Comparison of ENCODE assay signal across 1 cellular context in genomic region chr20:20489054-20489453, GRCh38.
TF ChIP-seq lines count a peak whose summit lies in the region.

No MANE protein-coding gene starts in this region.

TF ChIP-seq in GM12878, 131 proteins besides CTCF, POLR2A, EP300 and RAD21 (continued from another document):
- TF ChIP-seq CEBPZ (IDR thresholded peaks at IDR 0.05; ENCODE audit: low read depth, low read length), result no peak
- TF ChIP-seq NR2C1 (IDR thresholded peaks at IDR 0.05), result no peak
- no peak for TF ChIP-seq HDGF (IDR thresholded peaks at IDR 0.05)
- TF ChIP-seq MEF2A (IDR thresholded peaks at IDR 0.05; ENCODE audit: insufficient read depth, low read depth, low read length), result no peak
- no peak for TF ChIP-seq STAT1 (conservative IDR thresholded peaks at IDR 0.05)
- no peak for TF ChIP-seq ESRRA (IDR thresholded peaks at IDR 0.05; ENCODE audit: low read length)
- no peak for TF ChIP-seq KDM1A (IDR thresholded peaks at IDR 0.05; ENCODE audit: borderline replicate concordance)
- no peak for TF ChIP-seq STAT3 (IDR thresholded peaks at IDR 0.05; ENCODE audit: low read depth, low read length)
- no peak for TF ChIP-seq KAT2A (conservative IDR thresholded peaks at IDR 0.05; ENCODE audit: control insufficient read depth, low read depth, low read length)
- no peak for TF ChIP-seq SMAD1 (IDR thresholded peaks at IDR 0.05; ENCODE audit: low read depth, partially characterized antibody)
- no peak for TF ChIP-seq RBBP5 (conservative IDR thresholded peaks at IDR 0.05)
- TF ChIP-seq ZNF622 (IDR thresholded peaks at IDR 0.05), result no peak
- TF ChIP-seq RUNX3 (IDR thresholded peaks at IDR 0.05; ENCODE audit: low read length), result peak; percentile 12; the same call in 1 of the 2 replicates
- TF ChIP-seq ASH2L (IDR thresholded peaks at IDR 0.05; ENCODE audit: borderline replicate concordance, low read depth), result no peak
- TF ChIP-seq FOXM1 (IDR thresholded peaks at IDR 0.05; ENCODE audit: low read depth, low read length), result peak; percentile 71; the same call in 1 of the 2 replicates
- TF ChIP-seq, protein P1, sequence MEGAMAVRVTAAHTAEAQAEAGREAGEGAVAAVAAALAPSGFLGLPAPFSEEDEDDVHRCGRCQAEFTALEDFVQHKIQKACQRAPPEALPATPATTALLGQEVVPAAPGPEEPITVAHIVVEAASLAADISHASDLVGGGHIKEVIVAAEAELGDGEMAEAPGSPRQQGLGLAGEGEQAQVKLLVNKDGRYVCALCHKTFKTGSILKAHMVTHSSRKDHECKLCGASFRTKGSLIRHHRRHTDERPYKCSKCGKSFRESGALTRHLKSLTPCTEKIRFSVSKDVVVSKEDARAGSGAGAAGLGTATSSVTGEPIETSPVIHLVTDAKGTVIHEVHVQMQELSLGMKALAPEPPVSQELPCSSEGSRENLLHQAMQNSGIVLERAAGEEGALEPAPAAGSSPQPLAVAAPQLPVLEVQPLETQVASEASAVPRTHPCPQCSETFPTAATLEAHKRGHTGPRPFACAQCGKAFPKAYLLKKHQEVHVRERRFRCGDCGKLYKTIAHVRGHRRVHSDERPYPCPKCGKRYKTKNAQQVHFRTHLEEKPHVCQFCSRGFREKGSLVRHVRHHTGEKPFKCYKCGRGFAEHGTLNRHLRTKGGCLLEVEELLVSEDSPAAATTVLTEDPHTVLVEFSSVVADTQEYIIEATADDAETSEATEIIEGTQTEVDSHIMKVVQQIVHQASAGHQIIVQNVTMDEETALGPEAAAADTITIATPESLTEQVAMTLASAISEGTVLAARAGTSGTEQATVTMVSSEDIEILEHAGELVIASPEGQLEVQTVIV (IDR thresholded peaks at IDR 0.05; ENCODE audit: borderline replicate concordance, partially characterized antibody), result no peak
- TF ChIP-seq, protein P2, sequence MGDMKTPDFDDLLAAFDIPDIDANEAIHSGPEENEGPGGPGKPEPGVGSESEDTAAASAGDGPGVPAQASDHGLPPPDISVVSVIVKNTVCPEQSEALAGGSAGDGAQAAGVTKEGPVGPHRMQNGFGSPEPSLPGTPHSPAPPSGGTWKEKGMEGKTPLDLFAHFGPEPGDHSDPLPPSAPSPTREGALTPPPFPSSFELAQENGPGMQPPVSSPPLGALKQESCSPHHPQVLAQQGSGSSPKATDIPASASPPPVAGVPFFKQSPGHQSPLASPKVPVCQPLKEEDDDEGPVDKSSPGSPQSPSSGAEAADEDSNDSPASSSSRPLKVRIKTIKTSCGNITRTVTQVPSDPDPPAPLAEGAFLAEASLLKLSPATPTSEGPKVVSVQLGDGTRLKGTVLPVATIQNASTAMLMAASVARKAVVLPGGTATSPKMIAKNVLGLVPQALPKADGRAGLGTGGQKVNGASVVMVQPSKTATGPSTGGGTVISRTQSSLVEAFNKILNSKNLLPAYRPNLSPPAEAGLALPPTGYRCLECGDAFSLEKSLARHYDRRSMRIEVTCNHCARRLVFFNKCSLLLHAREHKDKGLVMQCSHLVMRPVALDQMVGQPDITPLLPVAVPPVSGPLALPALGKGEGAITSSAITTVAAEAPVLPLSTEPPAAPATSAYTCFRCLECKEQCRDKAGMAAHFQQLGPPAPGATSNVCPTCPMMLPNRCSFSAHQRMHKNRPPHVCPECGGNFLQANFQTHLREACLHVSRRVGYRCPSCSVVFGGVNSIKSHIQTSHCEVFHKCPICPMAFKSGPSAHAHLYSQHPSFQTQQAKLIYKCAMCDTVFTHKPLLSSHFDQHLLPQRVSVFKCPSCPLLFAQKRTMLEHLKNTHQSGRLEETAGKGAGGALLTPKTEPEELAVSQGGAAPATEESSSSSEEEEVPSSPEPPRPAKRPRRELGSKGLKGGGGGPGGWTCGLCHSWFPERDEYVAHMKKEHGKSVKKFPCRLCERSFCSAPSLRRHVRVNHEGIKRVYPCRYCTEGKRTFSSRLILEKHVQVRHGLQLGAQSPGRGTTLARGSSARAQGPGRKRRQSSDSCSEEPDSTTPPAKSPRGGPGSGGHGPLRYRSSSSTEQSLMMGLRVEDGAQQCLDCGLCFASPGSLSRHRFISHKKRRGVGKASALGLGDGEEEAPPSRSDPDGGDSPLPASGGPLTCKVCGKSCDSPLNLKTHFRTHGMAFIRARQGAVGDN (IDR thresholded peaks at IDR 0.05), result no peak
- TF ChIP-seq TBL1XR1 (IDR thresholded peaks at IDR 0.05; ENCODE audit: low read depth, low read length), result no peak
- TF ChIP-seq ZSCAN29 (IDR thresholded peaks at IDR 0.05), result no peak
- TF ChIP-seq YBX1 (IDR thresholded peaks at IDR 0.05), result no peak
- no peak for TF ChIP-seq BACH1 (IDR thresholded peaks at IDR 0.05; ENCODE audit: borderline replicate concordance)
- TF ChIP-seq E2F4 (IDR thresholded peaks at IDR 0.05; ENCODE audit: low read depth, low read length), result no peak
- TF ChIP-seq GATAD2B (conservative IDR thresholded peaks at IDR 0.05; ENCODE audit: low read depth), result no peak
- TF ChIP-seq SP1 (IDR thresholded peaks at IDR 0.05; ENCODE audit: low read depth, low read length), result no peak
- no peak for TF ChIP-seq SRF (IDR thresholded peaks at IDR 0.05; ENCODE audit: low read depth in 2 of 2, low read length in 2 of 2)
- TF ChIP-seq ZZZ3 (IDR thresholded peaks at IDR 0.05; ENCODE audit: control insufficient read depth, insufficient read length, low read depth), result no peak
- TF ChIP-seq RELA (IDR thresholded peaks at IDR 0.05; ENCODE audit: borderline replicate concordance, partially characterized antibody), result no peak
- no peak for TF ChIP-seq PML (IDR thresholded peaks at IDR 0.05; ENCODE audit: low read length)
- TF ChIP-seq, protein P3, sequence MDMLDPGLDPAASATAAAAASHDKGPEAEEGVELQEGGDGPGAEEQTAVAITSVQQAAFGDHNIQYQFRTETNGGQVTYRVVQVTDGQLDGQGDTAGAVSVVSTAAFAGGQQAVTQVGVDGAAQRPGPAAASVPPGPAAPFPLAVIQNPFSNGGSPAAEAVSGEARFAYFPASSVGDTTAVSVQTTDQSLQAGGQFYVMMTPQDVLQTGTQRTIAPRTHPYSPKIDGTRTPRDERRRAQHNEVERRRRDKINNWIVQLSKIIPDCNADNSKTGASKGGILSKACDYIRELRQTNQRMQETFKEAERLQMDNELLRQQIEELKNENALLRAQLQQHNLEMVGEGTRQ (IDR thresholded peaks at IDR 0.05; ENCODE audit: borderline replicate concordance, low read depth, low read length), result no peak
- TF ChIP-seq POU2F2 (IDR thresholded peaks at IDR 0.05; ENCODE audit: borderline replicate concordance, low read depth, low read length), result no peak
- no peak for TF ChIP-seq MYC (IDR thresholded peaks at IDR 0.05; ENCODE audit: insufficient read depth, insufficient read length, insufficient replicate concordance, low read length, severe bottlenecking)
- no peak for TF ChIP-seq ZBED1 (IDR thresholded peaks at IDR 0.05; ENCODE audit: borderline replicate concordance)
- no peak; the same call in 1 of the 2 replicates for TF ChIP-seq ZNF24 (IDR thresholded peaks at IDR 0.05)
- TF ChIP-seq ELK1 (IDR thresholded peaks at IDR 0.05; ENCODE audit: low read depth, low read length), result no peak
- no peak for TF ChIP-seq SPI1 (IDR thresholded peaks at IDR 0.05; ENCODE audit: borderline replicate concordance, insufficient read depth, low read depth, low read length)
- no peak for TF ChIP-seq NR2C2 (IDR thresholded peaks at IDR 0.05; ENCODE audit: borderline replicate concordance, control insufficient read depth, insufficient read length, low read depth)
- TF ChIP-seq EED (IDR thresholded peaks at IDR 0.05; ENCODE audit: low read depth), result peak; percentile 70; the same call in 1 of the 2 replicates
- no peak for TF ChIP-seq PAX5 (IDR thresholded peaks at IDR 0.05; ENCODE audit: borderline replicate concordance, low read depth, low read length)
- TF ChIP-seq, protein P4, sequence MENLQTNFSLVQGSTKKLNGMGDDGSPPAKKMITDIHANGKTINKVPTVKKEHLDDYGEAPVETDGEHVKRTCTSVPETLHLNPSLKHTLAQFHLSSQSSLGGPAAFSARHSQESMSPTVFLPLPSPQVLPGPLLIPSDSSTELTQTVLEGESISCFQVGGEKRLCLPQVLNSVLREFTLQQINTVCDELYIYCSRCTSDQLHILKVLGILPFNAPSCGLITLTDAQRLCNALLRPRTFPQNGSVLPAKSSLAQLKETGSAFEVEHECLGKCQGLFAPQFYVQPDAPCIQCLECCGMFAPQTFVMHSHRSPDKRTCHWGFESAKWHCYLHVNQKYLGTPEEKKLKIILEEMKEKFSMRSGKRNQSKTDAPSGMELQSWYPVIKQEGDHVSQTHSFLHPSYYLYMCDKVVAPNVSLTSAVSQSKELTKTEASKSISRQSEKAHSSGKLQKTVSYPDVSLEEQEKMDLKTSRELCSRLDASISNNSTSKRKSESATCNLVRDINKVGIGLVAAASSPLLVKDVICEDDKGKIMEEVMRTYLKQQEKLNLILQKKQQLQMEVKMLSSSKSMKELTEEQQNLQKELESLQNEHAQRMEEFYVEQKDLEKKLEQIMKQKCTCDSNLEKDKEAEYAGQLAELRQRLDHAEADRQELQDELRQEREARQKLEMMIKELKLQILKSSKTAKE (IDR thresholded peaks at IDR 0.05; ENCODE audit: low read depth, poor library complexity, severe bottlenecking), result peak; percentile 44
